In genomic region chr13:96481482-96481881, GRCh38 we compare ENCODE assay signal across 35 cellular contexts.
"Had no signal": no experiment of that assay in that cellular context is flagged by ENCODE, and none has a peak within 500 bp of the region (broad histone marks: within the 10 kb centered on the region; RNA-seq: fewer than 3 reads in every experiment).

No MANE protein-coding gene starts in this region.

- H3K27ac ChIP-seq: adrenal gland, ascending aorta, breast epithelium, cardiac muscle cell, colonic mucosa, WERI-Rb-1 had no signal

- H3K36me3 Mint-ChIP-seq: activated CD4-positive, alpha-beta memory T cell treated with anti-CD3 and anti-CD28 coated beads for 36 hours; activated CD8-positive, alpha-beta memory T cell treated with anti-CD3 and anti-CD28 coated beads, Interleukin-2, amount 10 ng/mL, durations not matched to agents 7 days and 5 days; activated naive CD4-positive, alpha-beta T cell treated with anti-CD3 and anti-CD28 coated beads, Interleukin-2, amount 50 U/mL, for 24 hours; activated naive CD8-positive, alpha-beta T cell treated with anti-CD3 and anti-CD28 coated beads for 36 hours; brain had no signal

- H3K27me3 Mint-ChIP-seq: activated CD4-positive, alpha-beta memory T cell treated with anti-CD3 and anti-CD28 coated beads for 36 hours; activated CD4-positive, alpha-beta T cell treated with anti-CD3 and anti-CD28 coated beads for 36 hours; activated CD4-positive, alpha-beta T cell treated with anti-CD3 and anti-CD28 coated beads, Interleukin-2, amount 10 ng/mL, durations not matched to agents 24 days and 14 days; activated CD8-positive, alpha-beta memory T cell treated with anti-CD3 and anti-CD28 coated beads, Interleukin-2, amount 10 ng/mL, durations not matched to agents 7 days and 5 days; activated naive CD4-positive, alpha-beta T cell treated with anti-CD3 and anti-CD28 coated beads, Interleukin-2, amount 50 U/mL, for 24 hours; activated naive CD8-positive, alpha-beta T cell treated with anti-CD3 and anti-CD28 coated beads for 36 hours; activated naive CD8-positive, alpha-beta T cell treated with anti-CD3 and anti-CD28 coated beads, Interleukin-2, amount 50 U/mL, for 24 hours; T-helper 17 cell had no signal

- H3K4me3 ChIP-seq: adrenal gland, ascending aorta, breast epithelium, cardiac muscle cell, colonic mucosa had no signal

- H3K4me1 ChIP-seq: adrenal gland, ascending aorta, breast epithelium, colonic mucosa had no signal

- H3K9me3 Mint-ChIP-seq: activated CD4-positive, alpha-beta T cell treated with anti-CD3 and anti-CD28 coated beads, Interleukin-2, amount 10 ng/mL, durations not matched to agents 24 days and 14 days; activated naive CD4-positive, alpha-beta T cell treated with anti-CD3 and anti-CD28 coated beads for 36 hours; activated naive CD4-positive, alpha-beta T cell treated with anti-CD3 and anti-CD28 coated beads, Interleukin-2, amount 50 U/mL, for 24 hours had no signal

- ATAC-seq: activated CD4-positive, alpha-beta T cell treated with anti-CD3 and anti-CD28 coated beads for 36 hours; activated CD8-positive, alpha-beta memory T cell treated with anti-CD3 and anti-CD28 coated beads, Interleukin-2, amount 10 ng/mL, durations not matched to agents 7 days and 5 days; activated CD8-positive, alpha-beta T cell treated with anti-CD3 and anti-CD28 coated beads, Interleukin-2, amount 10 ng/mL, durations not matched to agents 7 days and 5 days; activated naive CD8-positive, alpha-beta T cell treated with anti-CD3 and anti-CD28 coated beads, Interleukin-2, amount 50 U/mL, for 24 hours; esophagus mucosa; T-helper 17 cell had no signal

- H3K9me3 ChIP-seq: adrenal gland, ascending aorta, breast epithelium, colonic mucosa had no signal

- H3K27ac Mint-ChIP-seq: activated CD4-positive, alpha-beta memory T cell treated with anti-CD3 and anti-CD28 coated beads for 36 hours; activated CD4-positive, alpha-beta T cell treated with anti-CD3 and anti-CD28 coated beads for 36 hours; activated CD4-positive, alpha-beta T cell treated with anti-CD3 and anti-CD28 coated beads, Interleukin-2, amount 10 ng/mL, durations not matched to agents 24 days and 14 days; activated CD8-positive, alpha-beta memory T cell treated with anti-CD3 and anti-CD28 coated beads, Interleukin-2, amount 10 ng/mL, durations not matched to agents 7 days and 5 days; activated CD8-positive, alpha-beta T cell treated with anti-CD3 and anti-CD28 coated beads, Interleukin-2, amount 10 ng/mL, durations not matched to agents 7 days and 5 days; activated naive CD4-positive, alpha-beta T cell treated with anti-CD3 and anti-CD28 coated beads for 36 hours; activated naive CD4-positive, alpha-beta T cell treated with anti-CD3 and anti-CD28 coated beads, Interleukin-2, amount 50 U/mL, for 24 hours; activated naive CD8-positive, alpha-beta T cell treated with anti-CD3 and anti-CD28 coated beads for 36 hours; activated naive CD8-positive, alpha-beta T cell treated with anti-CD3 and anti-CD28 coated beads, Interleukin-2, amount 50 U/mL, for 24 hours; activated T-helper 1 cell treated with anti-CD3 and anti-CD28 coated beads, Interleukin-12 subunit alpha, Interleukin-12 subunit beta, Interleukin-2, Interleukin-4 antibody, amounts not matched to agents 30 ng/mL and 10 ng/mL and 1 ng/mL, durations not matched to agents 14 hours and 24 hours and 36 hours; activated T-helper 2 cell treated with anti-CD3 and anti-CD28 coated beads, Interferon-gamma antibody, Interleukin-2, Interleukin-4, amounts not matched to agents 10 μg/mL and 5 μg/mL and 100 μg/mL, durations not matched to agents 14 hours and 24 hours and 36 hours; brain; T-helper 17 cell; T-helper 2 cell treated with Interferon-gamma antibody and Interleukin-4, amounts not matched to agents 5 μg/mL and 100 μg/mL, for 36 hours had no signal

- H3K4me1 Mint-ChIP-seq: activated CD4-positive, alpha-beta T cell treated with anti-CD3 and anti-CD28 coated beads for 36 hours; activated CD4-positive, alpha-beta T cell treated with anti-CD3 and anti-CD28 coated beads, Interleukin-2, amount 10 ng/mL, durations not matched to agents 24 days and 14 days; activated CD8-positive, alpha-beta memory T cell treated with anti-CD3 and anti-CD28 coated beads, Interleukin-2, amount 10 ng/mL, durations not matched to agents 7 days and 5 days; activated naive CD4-positive, alpha-beta T cell treated with anti-CD3 and anti-CD28 coated beads, Interleukin-2, amount 50 U/mL, for 24 hours; activated naive CD8-positive, alpha-beta T cell treated with anti-CD3 and anti-CD28 coated beads for 36 hours; activated naive CD8-positive, alpha-beta T cell treated with anti-CD3 and anti-CD28 coated beads, Interleukin-2, amount 50 U/mL, for 24 hours; brain; T-helper 17 cell had no signal

- H3K4me3 Mint-ChIP-seq: activated CD4-positive, alpha-beta memory T cell treated with anti-CD3 and anti-CD28 coated beads for 36 hours; activated CD4-positive, alpha-beta T cell treated with anti-CD3 and anti-CD28 coated beads for 36 hours; activated CD4-positive, alpha-beta T cell treated with anti-CD3 and anti-CD28 coated beads, Interleukin-2, amount 10 ng/mL, durations not matched to agents 24 days and 14 days; activated CD8-positive, alpha-beta memory T cell treated with anti-CD3 and anti-CD28 coated beads, Interleukin-2, amount 10 ng/mL, durations not matched to agents 7 days and 5 days; activated CD8-positive, alpha-beta T cell treated with anti-CD3 and anti-CD28 coated beads, Interleukin-2, amount 10 ng/mL, durations not matched to agents 7 days and 5 days; activated naive CD4-positive, alpha-beta T cell treated with anti-CD3 and anti-CD28 coated beads for 36 hours; activated naive CD4-positive, alpha-beta T cell treated with anti-CD3 and anti-CD28 coated beads, Interleukin-2, amount 50 U/mL, for 24 hours; activated naive CD8-positive, alpha-beta T cell treated with anti-CD3 and anti-CD28 coated beads for 36 hours; activated naive CD8-positive, alpha-beta T cell treated with anti-CD3 and anti-CD28 coated beads, Interleukin-2, amount 50 U/mL, for 24 hours; activated T-helper 1 cell treated with anti-CD3 and anti-CD28 coated beads, Interleukin-12 subunit alpha, Interleukin-12 subunit beta, Interleukin-2, Interleukin-4 antibody, amounts not matched to agents 30 ng/mL and 10 ng/mL and 1 ng/mL, durations not matched to agents 14 hours and 24 hours and 36 hours; brain; T-helper 17 cell; T-helper 2 cell treated with Interferon-gamma antibody and Interleukin-4, amounts not matched to agents 5 μg/mL and 100 μg/mL, for 36 hours had no signal

- H3K36me3 ChIP-seq: adrenal gland, ascending aorta, breast epithelium, cardiac muscle cell, colonic mucosa, WERI-Rb-1 had no signal

- H3K27me3 ChIP-seq: adrenal gland, ascending aorta, breast epithelium, cardiac muscle cell, colonic mucosa had no signal

- DNase-seq: activated CD4-positive, alpha-beta memory T cell treated with anti-CD3 and anti-CD28 coated beads for 36 hours; activated CD4-positive, alpha-beta T cell treated with anti-CD3 and anti-CD28 coated beads for 36 hours; activated CD4-positive, alpha-beta T cell treated with anti-CD3 and anti-CD28 coated beads, Interleukin-2, amount 10 ng/mL, durations not matched to agents 24 days and 14 days; activated CD4-positive, CD25-positive, alpha-beta regulatory T cell; activated CD4-positive, CD25-positive, alpha-beta regulatory T cell treated with anti-CD3 and anti-CD28 coated beads, Interleukin-2, amount 50 U/mL, for 72 hours; activated CD8-positive, alpha-beta memory T cell treated with anti-CD3 and anti-CD28 coated beads, Interleukin-2, amount 10 ng/mL, durations not matched to agents 7 days and 5 days; activated CD8-positive, alpha-beta memory T cell treated with anti-CD3 and anti-CD28 coated beads, Interleukin-2, amount 50 U/mL, for 4 hours; activated CD8-positive, alpha-beta T cell treated with anti-CD3 and anti-CD28 coated beads, Interleukin-2, amount 10 ng/mL, durations not matched to agents 7 days and 5 days; activated effector memory CD4-positive, alpha-beta T cell treated with anti-CD3 and anti-CD28 coated beads, Interleukin-2, amount 50 U/mL, for 16 hours; activated naive CD4-positive, alpha-beta T cell treated with anti-CD3 and anti-CD28 coated beads for 36 hours; activated naive CD8-positive, alpha-beta T cell treated with anti-CD3 and anti-CD28 coated beads for 36 hours; activated naive CD8-positive, alpha-beta T cell treated with anti-CD3 and anti-CD28 coated beads, Interleukin-2, amount 50 U/mL, for 24 hours; activated T-cell treated with anti-CD3 and anti-CD28 coated beads, Interleukin-2, amount 50 U/mL, for 1 hour; activated T-cell treated with anti-CD3 and anti-CD28 coated beads, Interleukin-2, amount 50 U/mL, for 48 hours; adrenal gland; amygdala; central memory CD4-positive, alpha-beta T cell; cerebellar nuclear complex; colonic mucosa; effector CD8-positive, alpha-beta T cell; foreskin fibroblast; head of caudate nucleus; T-helper 1 cell; T-helper 17 cell; T1000; WERI-Rb-1 had no signal
